18 cellular contexts compared by ENCODE assay signal in genomic region chr16:1940273-1941161, GRCh38. TPM values are rescaled to one million over a fixed set of nuclear protein-coding genes. Genes with fewer than 3 reads are reported as not detected.
DNase-seq lines count a peak whose midpoint lies in the region; ATAC-seq and TF ChIP-seq lines count a peak whose summit lies in the region.
"Had no signal": no experiment of that assay in that cellular context is flagged by ENCODE, and none has a peak within 500 bp of the region (broad histone marks: within the 10 kb centered on the region; RNA-seq: fewer than 3 reads in every experiment).

No MANE protein-coding gene starts in this region.

- intact Hi-C loops in Caco-2 (cut with micrococcal nuclease; ENCODE audit: unreplicated experiment) = no loop called here
- intact Hi-C loops in body of pancreas (cut with DNase I) = no loop called here
- intact Hi-C loops in activated T-helper 1 cell treated with anti-CD3 and anti-CD28 coated beads, Interleukin-12 subunit alpha, Interleukin-12 subunit beta, Interleukin-2, Interleukin-4 antibody, amounts not matched to agents 30 ng/mL and 10 ng/mL and 1 ng/mL, durations not matched to agents 14 hours and 24 hours and 36 hours (cut with micrococcal nuclease) = loop anchor here (5.0 to 10.0 kb wide), 2 partner anchors 202 to 1164 kb away; no protein-coding TSS in a partner anchor

- peak; percentile 73 to 92 (median 89) for TF ChIP-seq POLR2A in body of pancreas (IDR thresholded peaks at IDR 0.05)

- peaks cover 28% of the 10 kb centered on the region for H3K4me1 ChIP-seq in Caco-2
- H3K4me1 ChIP-seq in body of pancreas = peaks cover 57% of the 10 kb centered on the region

- H3K27ac ChIP-seq in body of pancreas = peak overlapping the region; percentile 81 to 95 (median 94)

- H3K4me3 Mint-ChIP-seq in Caco-2 (ENCODE audit: unreplicated experiment) (peak overlapping the region; percentile 87), nephron progenitor cell (peak overlapping the region; percentile 52)
- H3K4me3 Mint-ChIP-seq in activated T-helper 1 cell treated with anti-CD3 and anti-CD28 coated beads, Interleukin-12 subunit alpha, Interleukin-12 subunit beta, Interleukin-2, Interleukin-4 antibody, amounts not matched to agents 30 ng/mL and 10 ng/mL and 1 ng/mL, durations not matched to agents 14 hours and 24 hours and 36 hours = no peak overlapping the region
- H3K4me3 Mint-ChIP-seq: HFFc6; stimulated activated naive CD8-positive, alpha-beta T cell treated with anti-CD3 and anti-CD28 coated beads, Interleukin-15, Interleukin-2, amounts not matched to agents 100 ng/mL and 50 ng/mL, for 24 hours had no signal

- H3K27ac Mint-ChIP-seq in Caco-2 (ENCODE audit: unreplicated experiment) (peak overlapping the region; percentile 61), nephron progenitor cell (peak overlapping the region; percentile 92)
- H3K27ac Mint-ChIP-seq in activated T-helper 1 cell treated with anti-CD3 and anti-CD28 coated beads, Interleukin-12 subunit alpha, Interleukin-12 subunit beta, Interleukin-2, Interleukin-4 antibody, amounts not matched to agents 30 ng/mL and 10 ng/mL and 1 ng/mL, durations not matched to agents 14 hours and 24 hours and 36 hours = no peak overlapping the region
- H3K27ac Mint-ChIP-seq: HFFc6; stimulated activated naive CD8-positive, alpha-beta T cell treated with anti-CD3 and anti-CD28 coated beads, Interleukin-15, Interleukin-2, amounts not matched to agents 100 ng/mL and 50 ng/mL, for 24 hours; T-helper 1 cell treated with Interleukin-12 subunit alpha and Interleukin-12 subunit beta and Interleukin-4 antibody, amounts not matched to agents 30 μg/mL and 1 μg/mL, for 36 hours had no signal

- DNase-seq in Caco-2 (peak; percentile 51 to 76), body of pancreas (peak; percentile 93 to 98 (median 97)), nephron progenitor cell (no peak), GOT3 (lab: John Stamatoyannopoulos, UW) (no peak)
- DNase-seq in stimulated activated CD4-positive, alpha-beta T cell treated with anti-CD3 and anti-CD28 coated beads, Interleukin-4, amount 100 ng/mL, for 24 hours = no peak
- DNase-seq in activated T-helper 1 cell treated with anti-CD3 and anti-CD28 coated beads, Interleukin-12 subunit alpha, Interleukin-12 subunit beta, Interleukin-2, Interleukin-4 antibody, amounts not matched to agents 30 ng/mL and 10 ng/mL and 1 ng/mL, durations not matched to agents 14 hours and 24 hours and 36 hours (ENCODE audit: low spot score) = no peak
- DNase-seq: activated CD4-positive, alpha-beta T cell treated with anti-CD3 and anti-CD28 coated beads for 1 hour; activated T-cell treated with anti-CD3 and anti-CD28 coated beads, Interleukin-2, amount 50 U/mL, for 48 hours; amygdala; HFFc6; midbrain; NCI-H1048; NCI-H446 treated with DMSO at 0.1 percent for 48 hours; retina had no signal

- H3K27me3 Mint-ChIP-seq in Caco-2 (ENCODE audit: insufficient read depth, unreplicated experiment) (no peaks in the 10 kb centered on the region), nephron progenitor cell (ENCODE audit: low read depth, poor library complexity) (peaks cover 7% of the 10 kb centered on the region)
- no peaks in the 10 kb centered on the region for H3K27me3 Mint-ChIP-seq in activated T-helper 1 cell treated with anti-CD3 and anti-CD28 coated beads, Interleukin-12 subunit alpha, Interleukin-12 subunit beta, Interleukin-2, Interleukin-4 antibody, amounts not matched to agents 30 ng/mL and 10 ng/mL and 1 ng/mL, durations not matched to agents 14 hours and 24 hours and 36 hours (ENCODE audit: insufficient read depth)
- H3K27me3 Mint-ChIP-seq: stimulated activated naive CD8-positive, alpha-beta T cell treated with anti-CD3 and anti-CD28 coated beads, Interleukin-15, Interleukin-2, amounts not matched to agents 100 ng/mL and 50 ng/mL, for 24 hours had no signal

- no peaks in the 10 kb centered on the region for H3K27me3 ChIP-seq in Caco-2 (replicated peaks; ENCODE audit: control insufficient read depth, insufficient read depth, low read length)
- H3K27me3 ChIP-seq in body of pancreas = no peaks in the 10 kb centered on the region

- peak; percentile 72 for ATAC-seq in body of pancreas

- TF ChIP-seq CTCF in Caco-2 (IDR thresholded peaks at IDR 0.05; ENCODE audit: insufficient read depth in 1 of 2, low read depth in 1 of 2, low read length in 1 of 2, severe bottlenecking in 1 of 2, unreplicated experiment in 1 of 2) (no peak), body of pancreas (IDR thresholded peaks at IDR 0.05) (peak in 1 of 7 experiments; percentile 1), nephron progenitor cell (IDR thresholded peaks at IDR 0.05) (no peak)

- no peaks in the 10 kb centered on the region for H3K4me1 Mint-ChIP-seq in Caco-2 (ENCODE audit: low read depth, unreplicated experiment)
- H3K4me1 Mint-ChIP-seq in nephron progenitor cell = peaks cover 45% of the 10 kb centered on the region
- peaks cover 19% of the 10 kb centered on the region for H3K4me1 Mint-ChIP-seq in activated T-helper 1 cell treated with anti-CD3 and anti-CD28 coated beads, Interleukin-12 subunit alpha, Interleukin-12 subunit beta, Interleukin-2, Interleukin-4 antibody, amounts not matched to agents 30 ng/mL and 10 ng/mL and 1 ng/mL, durations not matched to agents 14 hours and 24 hours and 36 hours (ENCODE audit: low read depth)

- CTCF ChIA-PET in Caco-2 (lab: Charles Lee) = interaction anchor here (0.6 to 2.0 kb wide), 7 partner anchors 8 to 375 kb away, joined by 3 to 9 read pairs (median 3); partner anchors contain the start of genes GFER and NUBP2

- no TSS peak for BruUV-seq in Caco-2 (replicated peaks; lab: Mats Ljungman, UMichigan)

- peak overlapping the region; percentile 24 for H3K4me3 ChIP-seq in Caco-2 (ENCODE audit: low read depth, low read length)
- H3K4me3 ChIP-seq in body of pancreas = no peak overlapping the region

- no peaks in the 10 kb centered on the region; the same call in none of the 2 replicates for H3K36me3 ChIP-seq in Caco-2 (ENCODE audit: control insufficient read depth, insufficient read depth, low read length)
- peaks cover 6 to 8% of the 10 kb centered on the region in 2 donors for H3K36me3 ChIP-seq in body of pancreas (replicated peaks in 1 of 2; ENCODE audit: insufficient read depth in 1 of 2, low read depth in 2 of 2)

- no peaks in the 10 kb centered on the region for H3K9me3 ChIP-seq in Caco-2
- no peaks in the 10 kb centered on the region for H3K9me3 ChIP-seq in body of pancreas

- H3K36me3 Mint-ChIP-seq in Caco-2 (ENCODE audit: insufficient read depth, unreplicated experiment) (peaks cover 34% of the 10 kb centered on the region), nephron progenitor cell (ENCODE audit: low read depth) (peaks cover 6% of the 10 kb centered on the region)
- H3K36me3 Mint-ChIP-seq in activated T-helper 1 cell treated with anti-CD3 and anti-CD28 coated beads, Interleukin-12 subunit alpha, Interleukin-12 subunit beta, Interleukin-2, Interleukin-4 antibody, amounts not matched to agents 30 ng/mL and 10 ng/mL and 1 ng/mL, durations not matched to agents 14 hours and 24 hours and 36 hours (ENCODE audit: low read depth) = peaks cover 15% of the 10 kb centered on the region

- 42 to 49% methylated on average over 15 to 23 of the region's 23 CpGs for WGBS in body of pancreas, 2 donors

- POLR2A ChIA-PET in Caco-2 (lab: Charles Lee) = interaction anchor here (0.7 to 1.6 kb wide), 4 partner anchors 20 to 215 kb away, joined by 3 to 29 read pairs (median 4); partner anchors contain the start of genes RPS2 and TRAF7

- no peaks in the 10 kb centered on the region for H3K9me3 Mint-ChIP-seq in Caco-2 (ENCODE audit: unreplicated experiment)
- H3K9me3 Mint-ChIP-seq in nephron progenitor cell = peaks cover 6% of the 10 kb centered on the region
- H3K9me3 Mint-ChIP-seq in activated T-helper 1 cell treated with anti-CD3 and anti-CD28 coated beads, Interleukin-12 subunit alpha, Interleukin-12 subunit beta, Interleukin-2, Interleukin-4 antibody, amounts not matched to agents 30 ng/mL and 10 ng/mL and 1 ng/mL, durations not matched to agents 14 hours and 24 hours and 36 hours = no peaks in the 10 kb centered on the region
- H3K9me3 Mint-ChIP-seq: HFFc6; stimulated activated naive CD8-positive, alpha-beta T cell treated with anti-CD3 and anti-CD28 coated beads, Interleukin-15, Interleukin-2, amounts not matched to agents 100 ng/mL and 50 ng/mL, for 24 hours; T-helper 1 cell treated with Interleukin-12 subunit alpha and Interleukin-12 subunit beta and Interleukin-4 antibody, amounts not matched to agents 30 μg/mL and 1 μg/mL, for 36 hours had no signal

RNA-seq across cellular contexts. Expression of gene MSRB1, which starts 2.5 kb away (rescaled TPM):
- total RNA-seq in Caco-2 (2022) = 27.6 and 30.5 TPM in 2 replicates
- 10 to 100 TPM; 36.8 to 38.6 TPM for total RNA-seq in body of pancreas
- total RNA-seq in activated T-helper 1 cell treated with anti-CD3 and anti-CD28 coated beads, Interleukin-12 subunit alpha, Interleukin-12 subunit beta, Interleukin-2, Interleukin-4 antibody, amounts not matched to agents 30 ng/mL and 10 ng/mL and 1 ng/mL, durations not matched to agents 14 hours and 24 hours and 36 hours = 22.1 and 26.1 TPM in 2 replicates

RNA-seq across cellular contexts. Expression of gene RPL3L, which starts 14.0 kb away (rescaled TPM):
- total RNA-seq in Caco-2 (2022) (not detected in 2 replicates), body of pancreas (10 to 100 TPM in 1 of 2 donors, not detected in 1; 16.5 TPM)
- 1.1 and 1.9 TPM in 2 replicates for total RNA-seq in activated T-helper 1 cell treated with anti-CD3 and anti-CD28 coated beads, Interleukin-12 subunit alpha, Interleukin-12 subunit beta, Interleukin-2, Interleukin-4 antibody, amounts not matched to agents 30 ng/mL and 10 ng/mL and 1 ng/mL, durations not matched to agents 14 hours and 24 hours and 36 hours
- total RNA-seq: dermis microvascular lymphatic vessel endothelial cell, HFFc6, HT1080 had no signal

RNA-seq across cellular contexts. Expression of gene NDUFB10, which starts 18.8 kb away (rescaled TPM):
- 128 and 132 TPM in 2 replicates for total RNA-seq in Caco-2 (2022)
- total RNA-seq in body of pancreas = 10 to 100 TPM; 39.2 to 86.1 TPM
- total RNA-seq in activated T-helper 1 cell treated with anti-CD3 and anti-CD28 coated beads, Interleukin-12 subunit alpha, Interleukin-12 subunit beta, Interleukin-2, Interleukin-4 antibody, amounts not matched to agents 30 ng/mL and 10 ng/mL and 1 ng/mL, durations not matched to agents 14 hours and 24 hours and 36 hours = 134 and 138 TPM in 2 replicates

RNA-seq across cellular contexts. Expression of gene HS3ST6, which starts 22.3 kb away (rescaled TPM):
- total RNA-seq in Caco-2 (2022) = not detected in 2 replicates
- not detected for total RNA-seq in body of pancreas
- total RNA-seq in activated T-helper 1 cell treated with anti-CD3 and anti-CD28 coated beads, Interleukin-12 subunit alpha, Interleukin-12 subunit beta, Interleukin-2, Interleukin-4 antibody, amounts not matched to agents 30 ng/mL and 10 ng/mL and 1 ng/mL, durations not matched to agents 14 hours and 24 hours and 36 hours = not detected in 2 replicates
- total RNA-seq: dermis microvascular lymphatic vessel endothelial cell, HFFc6, HT1080 had no signal

RNA-seq across cellular contexts. Expression of gene RPS2, which starts 24.1 kb away (rescaled TPM):
- 2,961 and 3,006 TPM in 2 replicates for total RNA-seq in Caco-2 (2022)
- 1,000 to 10,000 TPM; 2,300 to 2,472 TPM for total RNA-seq in body of pancreas
- 3,144 and 3,145 TPM in 2 replicates for total RNA-seq in activated T-helper 1 cell treated with anti-CD3 and anti-CD28 coated beads, Interleukin-12 subunit alpha, Interleukin-12 subunit beta, Interleukin-2, Interleukin-4 antibody, amounts not matched to agents 30 ng/mL and 10 ng/mL and 1 ng/mL, durations not matched to agents 14 hours and 24 hours and 36 hours

Comparison
In these comparisons a context has a peak if more than half of its experiments do, and no peak if none do; other contexts are left out.
1. DNase-seq: peak in Caco-2 (2 of 2) and body of pancreas (4 of 4); none in nephron progenitor cell (single experiment), stimulated activated CD4-positive, alpha-beta T cell treated with anti-CD3 and anti-CD28 coated beads, Interleukin-4, amount 100 ng/mL, for 24 hours (single experiment), GOT3 (single experiment) and activated T-helper 1 cell treated with anti-CD3 and anti-CD28 coated beads, Interleukin-12 subunit alpha, Interleukin-12 subunit beta, Interleukin-2, Interleukin-4 antibody, amounts not matched to agents 30 ng/mL and 10 ng/mL and 1 ng/mL, durations not matched to agents 14 hours and 24 hours and 36 hours (single experiment).